10 cellular contexts compared by ENCODE assay signal in genomic region chr15:59349715-59350420, GRCh38. TPM values are rescaled to one million over a fixed set of nuclear protein-coding genes. Genes with fewer than 3 reads are reported as not detected.
DNase-seq lines count a peak whose midpoint lies in the region; FAIRE-seq lines count a peak whose summit lies in the region.
"Had no signal": no experiment of that assay in that cellular context is flagged by ENCODE, and none has a peak within 500 bp of the region (broad histone marks: within the 10 kb centered on the region; RNA-seq: fewer than 3 reads in every experiment).

No MANE protein-coding gene starts in this region.

- H4K91ac ChIP-seq in trophoblast cell (ENCODE audit: low read depth, low read length), result peak overlapping the region; percentile 22

- H3K4ac ChIP-seq in trophoblast cell (ENCODE audit: low read depth, low read length), result no peak overlapping the region

- H2BK5ac ChIP-seq in trophoblast cell (ENCODE audit: low read depth, low read length, poor library complexity), result no peak overlapping the region

- H3K14ac ChIP-seq in trophoblast cell (ENCODE audit: low read length), result no peak overlapping the region

- no peak overlapping the region for H3K18ac ChIP-seq in trophoblast cell (ENCODE audit: low read length)

- no CpG with 5 or more reads among the region's 4 CpGs for WGBS in trophoblast cell (ENCODE audit: extremely low coverage, insufficient coverage, insufficient read length)

- no peak overlapping the region for H2AK5ac ChIP-seq in trophoblast cell (ENCODE audit: low read length)

- H4K12ac ChIP-seq in trophoblast cell (ENCODE audit: low read depth, low read length), result no peak overlapping the region

- H3K79me2 ChIP-seq in trophoblast cell (ENCODE audit: control insufficient read depth, insufficient read depth, low read length, poor library complexity), result peaks cover 2% of the 10 kb centered on the region

- H2BK120ac ChIP-seq in trophoblast cell (ENCODE audit: insufficient read depth, low read length, poor library complexity), result no peak overlapping the region

- H3K4me3 ChIP-seq in trophoblast cell (ENCODE audit: low read depth, low read length), result no peak overlapping the region

- DNase-seq in NK-92 treated with Interleukin-12 subunit alpha and Interleukin-12 subunit beta, amount 100 ng/mL, for 24 hours (lab: John Stamatoyannopoulos, UW), result peak; percentile 36
- DNase-seq in NK-92 (lab: John Stamatoyannopoulos, UW; ENCODE audit: unreplicated experiment) (no peak), RCC 7860 (ENCODE audit: low spot score) (peak; percentile 93), epithelial cell of prostate (ENCODE audit: low read depth, low spot score) (peak; percentile 94), trophoblast cell (peak; percentile 77 to 83), foreskin melanocyte (no peak), ureter (ENCODE audit: low spot score) (no peak), DMS 273 treated with DMSO at 0.1 percent for 48 hours (lab: John Stamatoyannopoulos, UW) (no peak)

- H3K4me1 ChIP-seq in trophoblast cell (ENCODE audit: control insufficient read depth in 1 of 2, insufficient read depth in 2 of 2, low read length in 2 of 2), result peaks cover 6 to 13% of the 10 kb centered on the region in 2 experiments

- H3K4me2 ChIP-seq in trophoblast cell (ENCODE audit: low read length), result no peak overlapping the region

- no peaks in the 10 kb centered on the region for H3K27me3 ChIP-seq in trophoblast cell (ENCODE audit: insufficient read depth, low read length)

- peak; percentile 97 for FAIRE-seq in RCC 7860 (lab: Jason Lieb, UNC)
- FAIRE-seq: A204.1, TTC549 had no signal

- H3K79me1 ChIP-seq in trophoblast cell (ENCODE audit: low read length), result no peaks in the 10 kb centered on the region

- no peaks in the 10 kb centered on the region for H3K9me3 ChIP-seq in trophoblast cell (ENCODE audit: insufficient read depth, low read depth, low read length)

- H3K23ac ChIP-seq in trophoblast cell (ENCODE audit: low read length), result no peak overlapping the region

- H3K36me3 ChIP-seq in trophoblast cell (ENCODE audit: control insufficient read depth in 1 of 2, insufficient read depth in 2 of 2, low read length in 2 of 2), result no peaks in the 10 kb centered on the region

- no peak overlapping the region for H4K8ac ChIP-seq in trophoblast cell (ENCODE audit: low read depth, low read length)

- H2BK12ac ChIP-seq in trophoblast cell (ENCODE audit: low read length), result no peak overlapping the region

- no peak overlapping the region for H3K9ac ChIP-seq in trophoblast cell (ENCODE audit: low read length)

- no peak overlapping the region for H2AFZ ChIP-seq in trophoblast cell (ENCODE audit: insufficient read depth, low read length, poor library complexity)

- H3K27ac ChIP-seq in epithelial cell of prostate (peak overlapping the region; percentile 98), trophoblast cell (ENCODE audit: low read depth, low read length) (peak overlapping the region; percentile 76)

RNA-seq across cellular contexts. Expression of gene MYO1E, which starts 22.8 kb away (rescaled TPM):
- 32.1 and 36.8 TPM in 2 replicates for polyA plus RNA-seq in trophoblast cell (2013)
- total RNA-seq in ureter, result 121 TPM

Comparison
In these comparisons a context has a peak if more than half of its experiments do, and no peak if none do; other contexts are left out.
1. DNase-seq: peak in NK-92 treated with Interleukin-12 subunit alpha and Interleukin-12 subunit beta, amount 100 ng/mL, for 24 hours (single experiment), RCC 7860 (single experiment), epithelial cell of prostate (single experiment) and trophoblast cell (2 of 2); none in NK-92 (single experiment), foreskin melanocyte (single experiment), ureter (single experiment) and DMS 273 treated with DMSO at 0.1 percent for 48 hours (single experiment).